21 cellular contexts compared by ENCODE assay signal in the genomic region with DNA sequence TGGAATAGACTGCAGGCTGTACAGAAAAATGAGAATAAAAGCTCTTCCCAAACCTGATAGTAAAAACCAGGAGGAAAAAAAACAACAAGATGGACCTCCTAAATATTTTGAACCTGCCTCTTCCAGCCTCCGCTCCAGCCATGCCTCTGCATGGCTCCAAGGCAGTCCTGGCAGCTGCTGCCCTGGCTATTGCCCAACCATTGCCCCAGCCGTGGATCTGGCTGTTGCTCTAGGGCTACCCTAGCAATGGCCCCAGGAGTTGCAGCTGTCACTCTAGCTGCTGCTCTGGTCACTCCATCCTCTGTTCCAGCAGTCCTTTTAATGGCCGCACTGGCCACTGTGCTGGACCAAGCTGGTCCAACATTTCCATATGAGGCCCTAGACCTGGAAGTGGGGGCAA.
"Had no signal": no experiment of that assay in that cellular context is flagged by ENCODE, and none has a peak within 500 bp of the region (broad histone marks: within the 10 kb centered on the region; RNA-seq: fewer than 3 reads in every experiment).

No MANE protein-coding gene starts in this region.

- H3K27ac ChIP-seq: coronary artery, dorsolateral prefrontal cortex, esophagus muscularis mucosa, foreskin keratinocyte, gastroesophageal sphincter, heart left ventricle, hepatocyte, left ventricle myocardium inferior, lower lobe of right lung had no signal

- H3K4me2 ChIP-seq: hepatocyte had no signal

- FAIRE-seq: colon, endothelial cell of umbilical vein, frontal cortex, islet of Langerhans, keratinocyte had no signal

- ATAC-seq: foreskin keratinocyte, gastroesophageal sphincter, heart left ventricle, lower lobe of right lung, mucosa of descending colon had no signal

- H3K79me2 ChIP-seq: hepatocyte had no signal

- DNase-seq: dermis blood vessel endothelial cell; dorsolateral prefrontal cortex; effector CD4-positive, alpha-beta T cell; effector memory CD4-positive, alpha-beta T cell; foreskin keratinocyte; heart left ventricle; hypothalamus; left cardiac atrium; left ventricle myocardium inferior; lower lobe of right lung; mesenchymal stem cell; mucosa of descending colon had no signal

- H2AFZ ChIP-seq: hepatocyte had no signal

- H3K36me3 ChIP-seq: esophagus muscularis mucosa, gastroesophageal sphincter, heart left ventricle, left ventricle myocardium inferior, lower lobe of right lung had no signal

- H3K4me3 ChIP-seq: coronary artery, dorsolateral prefrontal cortex, esophagus muscularis mucosa, gastroesophageal sphincter, heart left ventricle, hepatocyte, left ventricle myocardium inferior, lower lobe of right lung, mucosa of descending colon had no signal

- H3K27me3 ChIP-seq: dorsolateral prefrontal cortex, esophagus muscularis mucosa, foreskin keratinocyte, gastroesophageal sphincter, heart left ventricle, hepatocyte had no signal

- H3K4me1 ChIP-seq: foreskin keratinocyte, heart left ventricle, left ventricle myocardium inferior, lower lobe of right lung had no signal

- H3K9me3 ChIP-seq: esophagus muscularis mucosa, gastroesophageal sphincter, heart left ventricle, lower lobe of right lung, mucosa of descending colon had no signal
